In genomic region chr3:102087236-102087635, GRCh38 we compare ENCODE assay signal across 3 cellular contexts.
TF ChIP-seq lines count a peak whose summit lies in the region.

No MANE protein-coding gene starts in this region.

TF ChIP-seq in A549, 52 proteins besides CTCF, POLR2A, EP300 and RAD21:
- TF ChIP-seq RFX5 (IDR thresholded peaks at IDR 0.05) (no peak), MYC (IDR thresholded peaks at IDR 0.05; ENCODE audit: borderline replicate concordance, low read length) (no peak), HMGXB4 (CRISPR knock-in tag; IDR thresholded peaks at IDR 0.05; ENCODE audit: borderline replicate concordance) (no peak), NFE2L2 (conservative IDR thresholded peaks at IDR 0.05; ENCODE audit: low read length) (no peak), RCOR1 (IDR thresholded peaks at IDR 0.05; ENCODE audit: low read depth, low read length) (no peak), BHLHE40 (IDR thresholded peaks at IDR 0.05; ENCODE audit: low read depth, low read length) (no peak)

TF ChIP-seq in IMR-90, 13 proteins besides CTCF, POLR2A, EP300 and RAD21:
- no peak for TF ChIP-seq MAFK (IDR thresholded peaks at IDR 0.05; ENCODE audit: low read depth, low read length)
- no peak for TF ChIP-seq FOS (IDR thresholded peaks at IDR 0.05; ENCODE audit: low read depth, low read length)

TF ChIP-seq in HEK293T, 16 proteins besides CTCF, POLR2A, EP300 and RAD21:
- no peak for TF ChIP-seq BHLHE40 (IDR thresholded peaks at IDR 0.05; ENCODE audit: borderline replicate concordance)
- TF ChIP-seq L3MBTL2 (conservative IDR thresholded peaks at IDR 0.05): no peak
- TF ChIP-seq ARNT (IDR thresholded peaks at IDR 0.05): no peak
- no peak for TF ChIP-seq FOXA1 (IDR thresholded peaks at IDR 0.05)
- TF ChIP-seq ZNF384 (IDR thresholded peaks at IDR 0.05): no peak
- no peak for TF ChIP-seq FOXK2 (IDR thresholded peaks at IDR 0.05)
- TF ChIP-seq PKNOX1 (IDR thresholded peaks at IDR 0.05): no peak
- TF ChIP-seq LEF1 (IDR thresholded peaks at IDR 0.05; ENCODE audit: borderline replicate concordance): no peak
- TF ChIP-seq TARDBP (IDR thresholded peaks at IDR 0.05): no peak
- TF ChIP-seq SUZ12 (IDR thresholded peaks at IDR 0.05): no peak
- no peak for TF ChIP-seq FOXM1 (IDR thresholded peaks at IDR 0.05; ENCODE audit: borderline replicate concordance)
- TF ChIP-seq NFRKB (IDR thresholded peaks at IDR 0.05): no peak
- no peak for TF ChIP-seq ELF4 (IDR thresholded peaks at IDR 0.05)
- TF ChIP-seq HDGF (IDR thresholded peaks at IDR 0.05; ENCODE audit: borderline replicate concordance): no peak
